8 cellular contexts compared by ENCODE assay signal in genomic region chr6:156828280-156828703, GRCh38. TPM values are rescaled to one million over a fixed set of nuclear protein-coding genes. Genes with fewer than 3 reads are reported as not detected.
DNase-seq lines count a peak whose midpoint lies in the region; ATAC-seq, FAIRE-seq and TF ChIP-seq lines count a peak whose summit lies in the region.

No MANE protein-coding gene starts in this region.

- ATAC-seq in GM23338 (peak; percentile 49), WTC11 (peak; percentile 29; the same call in 1 of the 2 replicates), left ventricle myocardium superior (peak; percentile 84), GM19467 (IDR thresholded peaks at IDR 0.05; ENCODE audit: unreplicated experiment) (no peak), HG03097 (IDR thresholded peaks at IDR 0.05; ENCODE audit: low FRiP score, unreplicated experiment) (no peak)

- H3K4me1 ChIP-seq in GM23338 (ENCODE audit: insufficient read depth): peaks cover 18% of the 10 kb centered on the region; the same call in 1 of the 2 replicates

- H3K4me2 ChIP-seq in GM23338: no peak overlapping the region

- no peaks in the 10 kb centered on the region for H3F3A ChIP-seq in GM23338 (replicated peaks; ENCODE audit: low read depth)

- H3K4me1 Mint-ChIP-seq in GM23338: peaks cover 59% of the 10 kb centered on the region
- H3K4me1 Mint-ChIP-seq in WTC11: peaks cover 54% of the 10 kb centered on the region

- peaks cover 65% of the 10 kb centered on the region for H4K20me1 ChIP-seq in GM23338 (replicated peaks; ENCODE audit: insufficient read depth)

- H3K36me3 ChIP-seq in GM23338 (ENCODE audit: insufficient read depth): no peaks in the 10 kb centered on the region

- TF ChIP-seq CTCF in GM23338 (conservative IDR thresholded peaks at IDR 0.05; ENCODE audit: low read depth in 2 of 2): no peak
- no peak for TF ChIP-seq CTCF in WTC11 (IDR thresholded peaks at IDR 0.05)
- TF ChIP-seq CTCF in GM20000 (IDR thresholded peaks at IDR 0.05; ENCODE audit: extremely low read depth, missing control alignments): no peak

- H3K27ac ChIP-seq in GM23338 (ENCODE audit: low read depth): peak overlapping the region; percentile 34; the same call in 1 of the 2 replicates

- H3K36me3 Mint-ChIP-seq in GM23338 (ENCODE audit: low read depth) (peaks cover 4% of the 10 kb centered on the region; the same call in 1 of the 3 replicates), WTC11 (no peaks in the 10 kb centered on the region; the same call in 1 of the 2 replicates)

- H3K9me2 ChIP-seq in GM23338 (ENCODE audit: insufficient read depth): no peaks in the 10 kb centered on the region

- no peaks in the 10 kb centered on the region for H3K27me3 ChIP-seq in GM23338 (ENCODE audit: insufficient read depth)

- intact Hi-C loops in left ventricle myocardium superior (cut with micrococcal nuclease): no loop called here

- H3K4me3 Mint-ChIP-seq in GM23338: no peak overlapping the region
- H3K4me3 Mint-ChIP-seq in WTC11: no peak overlapping the region

- FAIRE-seq in urothelium cell line (lab: Jason Lieb, UNC): no peak

- H3K27ac Mint-ChIP-seq in GM23338: no peak overlapping the region; the same call in 1 of the 2 replicates
- peak overlapping the region; percentile 52; the same call in 1 of the 2 replicates for H3K27ac Mint-ChIP-seq in WTC11

- peak; percentile 87 for DNase-seq in AG08395 (ENCODE audit: low spot score)
- DNase-seq in GM23338 (ENCODE audit: low spot score): no peak
- no peak for DNase-seq in WTC11 (ENCODE audit: low spot score)
- no peak for DNase-seq in left ventricle myocardium superior
- peak; percentile 74 for DNase-seq in urothelium cell line (ENCODE audit: low spot score)
- no peak for DNase-seq in GM20000 (ENCODE audit: low spot score)

- no peaks in the 10 kb centered on the region for H3K9me3 Mint-ChIP-seq in GM23338
- no peaks in the 10 kb centered on the region for H3K9me3 Mint-ChIP-seq in WTC11

- H3K79me2 ChIP-seq in GM23338 (replicated peaks; ENCODE audit: insufficient read depth): peaks cover 100% of the 10 kb centered on the region

- no peak overlapping the region for H2AFZ ChIP-seq in GM23338

- CTCF ChIA-PET in WTC11 (lab: Charles Lee): interaction anchor here (0.6 kb wide), 2 partner anchors 211 to 265 kb away, joined by 3 to 5 read pairs; no protein-coding TSS in a partner anchor

- POLR2A ChIA-PET in WTC11 (lab: Charles Lee): interaction anchor here (0.6 kb wide), 1 partner anchor 156 kb away, joined by 4 read pairs; no protein-coding TSS in a partner anchor

- no peak overlapping the region for H3K4me3 ChIP-seq in GM23338

- H3K27me3 Mint-ChIP-seq in GM23338 (ENCODE audit: insufficient read depth, low read depth, poor library complexity) (peaks cover 10% of the 10 kb centered on the region), WTC11 (ENCODE audit: low read depth) (no peaks in the 10 kb centered on the region)

TF ChIP-seq in GM23338, 12 proteins besides CTCF, POLR2A, EP300 and RAD21 (continues in another document):
- TF ChIP-seq STAT1 (IDR thresholded peaks at IDR 0.05; ENCODE audit: unreplicated experiment) (no peak), EZH2 (IDR thresholded peaks at IDR 0.05; ENCODE audit: low read depth, unreplicated experiment) (no peak), ZNF331 (CRISPR knock-in tag; IDR thresholded peaks at IDR 0.05; ENCODE audit: low read depth) (no peak), REST (IDR thresholded peaks at IDR 0.05; ENCODE audit: unreplicated experiment) (no peak), NANOG (IDR thresholded peaks at IDR 0.05; ENCODE audit: borderline replicate concordance) (no peak), EZH2phosphoT487 (IDR thresholded peaks at IDR 0.05; ENCODE audit: unreplicated experiment) (no peak), JUNB (IDR thresholded peaks at IDR 0.05; ENCODE audit: unreplicated experiment) (no peak), POLR2AphosphoS5 (IDR thresholded peaks at IDR 0.05; ENCODE audit: low read depth) (no peak), CREB1 (CRISPR knock-in tag; IDR thresholded peaks at IDR 0.05; ENCODE audit: low read depth) (no peak), ZNF114 (CRISPR knock-in tag; IDR thresholded peaks at IDR 0.05) (no peak)

TF ChIP-seq in WTC11, 78 proteins besides CTCF, POLR2A, EP300 and RAD21:
- TF ChIP-seq HMGXB4 (CRISPR knock-in tag; IDR thresholded peaks at IDR 0.05) (no peak), SMAD4 (CRISPR knock-in tag; IDR thresholded peaks at IDR 0.05) (no peak), SOX15 (CRISPR knock-in tag; IDR thresholded peaks at IDR 0.05) (no peak)

RNA-seq across cellular contexts. Expression of gene ARID1B, which starts 51.1 kb away (rescaled TPM):
- 72.2 and 82.4 TPM in 2 replicates for total RNA-seq in GM23338 (2014; rRNA removed; shearing (Covaris generic))
- polyA plus RNA-seq in GM23338 (2016; fragmentation: Nextera tagmentation; extraction: Ambion mirVana): 53.3 and 59.3 TPM in 2 replicates
- total RNA-seq in WTC11 (2021) (53.8 to 60.3 TPM (median 55.9 TPM) in 3 replicates), left ventricle myocardium superior (46.6 TPM)

Comparison
In these comparisons a context has a peak if more than half of its experiments do, and no peak if none do; other contexts are left out.
1. DNase-seq: peak in AG08395 (single experiment) and urothelium cell line (single experiment); none in GM23338 (single experiment), WTC11 (single experiment), left ventricle myocardium superior (single experiment) and GM20000 (single experiment).
2. ATAC-seq: peak in GM23338 (single experiment), WTC11 (single experiment) and left ventricle myocardium superior (single experiment); none in GM19467 (single experiment) and HG03097 (single experiment).